1 cellular context compared by ENCODE assay signal in genomic region chr12:6603095-6603567, GRCh38.
A peak's percentile ranks its signal among the peaks of the same experiment; 100 is the strongest.
TF ChIP-seq lines count a peak whose summit lies in the region.

No MANE protein-coding gene starts in this region.

TF ChIP-seq in GM12878, 131 proteins besides CTCF, POLR2A, EP300 and RAD21:
- TF ChIP-seq TCF3 (IDR thresholded peaks at IDR 0.05; ENCODE audit: borderline replicate concordance, insufficient read depth, low read depth, low read length), result no peak
- 0 out of 2 replicates have a peak, but pooled peaks have one; percentile 13 for TF ChIP-seq POLR2AphosphoS2 (IDR thresholded peaks at IDR 0.05; ENCODE audit: low read depth, low read length)
- TF ChIP-seq RUNX3 (IDR thresholded peaks at IDR 0.05; ENCODE audit: low read length), result peak; percentile 20; the same call in 1 of the 2 replicates
- TF ChIP-seq TBL1XR1 (IDR thresholded peaks at IDR 0.05; ENCODE audit: low read depth, low read length), result no peak
- TF ChIP-seq TCF12 (IDR thresholded peaks at IDR 0.05; ENCODE audit: low read depth, low read length), result 0 out of 2 replicates have a peak, but pooled peaks have one; percentile 17
- TF ChIP-seq MEF2B (IDR thresholded peaks at IDR 0.05; ENCODE audit: partially characterized antibody, poor library complexity, severe bottlenecking), result peak; percentile 76
- no peak for TF ChIP-seq NR2F1 (conservative IDR thresholded peaks at IDR 0.05)
- no peak for TF ChIP-seq ETV6 (conservative IDR thresholded peaks at IDR 0.05 in 1 of 2, IDR thresholded peaks at IDR 0.05 in 1 of 2; ENCODE audit: borderline replicate concordance in 1 of 2, low read depth in 1 of 2)
- peak; percentile 36; the same call in 1 of the 2 replicates for TF ChIP-seq HDGF (IDR thresholded peaks at IDR 0.05)
TF ChIP-seq in GM12878: peak in this region for 5.
